ENCODE assay signal across 6 cellular contexts in the genomic region with DNA sequence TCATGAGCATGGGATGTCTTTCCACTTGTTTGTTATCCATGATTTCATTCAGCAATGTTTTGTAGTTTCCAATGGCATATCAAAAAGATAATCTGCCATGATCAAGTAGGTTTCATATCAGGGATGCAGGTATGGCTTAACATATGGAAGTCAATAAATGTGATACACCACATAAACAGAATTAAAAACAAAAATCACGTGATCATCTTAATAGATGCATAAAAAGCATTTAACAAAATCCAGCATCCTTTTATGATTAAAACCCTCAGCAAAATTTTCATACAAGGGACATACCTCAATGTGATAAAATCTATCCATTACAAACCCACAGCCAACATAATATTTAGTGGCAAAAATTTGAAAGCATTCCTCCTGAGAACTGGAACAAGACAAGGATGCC.
"Had no signal": no experiment of that assay in that cellular context is flagged by ENCODE, and none has a peak within 500 bp of the region (broad histone marks: within the 10 kb centered on the region; RNA-seq: fewer than 3 reads in every experiment).

No MANE protein-coding gene starts in this region.

- FAIRE-seq: HTR-8/SVneo had no signal

- DNase-seq: IMR-90, KBM-7, KG1 had no signal

- H3K9ac ChIP-seq: KMS-11 had no signal

- H3K4me2 ChIP-seq: KMS-11 had no signal

- H3K27ac ChIP-seq: HL-60, KMS-11 had no signal
